ENCODE assay signal across 24 cellular contexts in the genomic region with DNA sequence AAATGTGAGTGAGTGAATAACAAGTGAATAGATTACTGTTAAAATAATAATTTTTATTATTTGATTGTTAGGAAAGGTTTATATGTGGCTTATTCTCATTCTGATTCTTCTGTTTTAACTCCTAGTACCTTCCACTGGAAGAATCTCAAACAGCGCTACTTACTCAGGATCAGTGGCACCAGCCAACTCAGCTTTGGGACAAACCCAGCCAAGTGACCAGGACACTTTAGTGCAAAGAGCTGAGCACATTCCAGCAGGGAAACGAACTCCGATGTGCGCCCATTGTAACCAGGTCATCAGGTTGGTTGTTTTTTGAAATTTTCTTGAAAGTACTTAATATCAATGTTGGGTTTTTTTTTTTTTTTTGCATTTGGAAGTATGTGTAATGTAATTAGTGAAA.
"Had no signal": no experiment of that assay in that cellular context is flagged by ENCODE, and none has a peak within 500 bp of the region (broad histone marks: within the 10 kb centered on the region; RNA-seq: fewer than 3 reads in every experiment).

No MANE protein-coding gene starts in this region.

- H3K4me1 Mint-ChIP-seq: activated B cell treated with CpG ODN at 0.5 μM for 24 hours; activated CD4-positive, alpha-beta T cell treated with anti-CD3 and anti-CD28 coated beads, Interleukin-2, amount 10 ng/mL, durations not matched to agents 24 days and 14 days; activated naive CD8-positive, alpha-beta T cell treated with anti-CD3 and anti-CD28 coated beads, Interleukin-2, amount 10 ng/mL, durations not matched to agents 7 days and 5 days; T-cell had no signal

- H3K9me3 ChIP-seq: MG63, Peyer's patch had no signal

- H3K4me3 ChIP-seq: adrenal gland, MG63, Peyer's patch, SK-N-MC had no signal

- H3K27ac ChIP-seq: adrenal gland, Peyer's patch, RWPE1, SK-N-MC had no signal

- FAIRE-seq: bronchial epithelial cell, TTC549 had no signal

- H3K4me3 Mint-ChIP-seq: activated B cell treated with CpG ODN at 0.5 μM for 24 hours; activated CD4-positive, alpha-beta T cell treated with anti-CD3 and anti-CD28 coated beads, Interleukin-2, amount 10 ng/mL, durations not matched to agents 24 days and 14 days; activated naive CD8-positive, alpha-beta T cell treated with anti-CD3 and anti-CD28 coated beads, Interleukin-2, amount 10 ng/mL, durations not matched to agents 7 days and 5 days; activated T-cell treated with anti-CD3 and anti-CD28 coated beads, Interleukin-2, amount 50 U/mL, for 72 hours; T-cell had no signal

- DNase-seq: activated B cell treated with CpG ODN at 0.5 μM for 24 hours; activated CD4-positive, alpha-beta T cell treated with anti-CD3 and anti-CD28 coated beads for 1 hour; activated CD4-positive, alpha-beta T cell treated with anti-CD3 and anti-CD28 coated beads, Interleukin-2, amount 10 ng/mL, durations not matched to agents 24 days and 14 days; activated CD4-positive, alpha-beta T cell treated with anti-CD3 and anti-CD28 coated beads, Interleukin-2, amount 50 U/mL, for 48 hours; activated naive CD4-positive, alpha-beta T cell treated with anti-CD3 and anti-CD28 coated beads, Interleukin-2, amount 50 U/mL, for 16 hours; activated naive CD8-positive, alpha-beta T cell treated with anti-CD3 and anti-CD28 coated beads, Interleukin-2, amount 10 ng/mL, durations not matched to agents 7 days and 5 days; activated T-cell treated with anti-CD3 and anti-CD28 coated beads, Interleukin-2, amount 50 U/mL, for 72 hours; adrenal gland; anterior cingulate cortex; MG63; NCI-H1105; NCI-H1436; NCI-H1694 treated with DMSO at 0.1 percent for 48 hours; NCI-H2029 treated with DMSO at 0.1 percent for 48 hours; NCI-H510A treated with DMSO at 0.1 percent for 48 hours; NCI-H69; Peyer's patch; T-cell; T-helper 2 cell; T1000 had no signal

- H3K36me3 Mint-ChIP-seq: activated naive CD8-positive, alpha-beta T cell treated with anti-CD3 and anti-CD28 coated beads, Interleukin-2, amount 10 ng/mL, durations not matched to agents 7 days and 5 days had no signal

- ATAC-seq: activated T-cell treated with anti-CD3 and anti-CD28 coated beads, Interleukin-2, amount 50 U/mL, for 72 hours; T-cell had no signal

- H3K27me3 ChIP-seq: adrenal gland, MG63, Peyer's patch had no signal

- H3K36me3 ChIP-seq: MG63 had no signal

- H3K27ac Mint-ChIP-seq: activated B cell treated with CpG ODN at 0.5 μM for 24 hours; activated CD4-positive, alpha-beta T cell treated with anti-CD3 and anti-CD28 coated beads, Interleukin-2, amount 10 ng/mL, durations not matched to agents 24 days and 14 days; activated naive CD8-positive, alpha-beta T cell treated with anti-CD3 and anti-CD28 coated beads, Interleukin-2, amount 10 ng/mL, durations not matched to agents 7 days and 5 days; activated T-cell treated with anti-CD3 and anti-CD28 coated beads, Interleukin-2, amount 50 U/mL, for 72 hours; T-cell had no signal

- H3K27me3 Mint-ChIP-seq: activated B cell treated with CpG ODN at 0.5 μM for 24 hours; activated CD4-positive, alpha-beta T cell treated with anti-CD3 and anti-CD28 coated beads, Interleukin-2, amount 10 ng/mL, durations not matched to agents 24 days and 14 days; activated naive CD8-positive, alpha-beta T cell treated with anti-CD3 and anti-CD28 coated beads, Interleukin-2, amount 10 ng/mL, durations not matched to agents 7 days and 5 days; T-cell had no signal

- H3K9me3 Mint-ChIP-seq: activated B cell treated with CpG ODN at 0.5 μM for 24 hours; activated CD4-positive, alpha-beta T cell treated with anti-CD3 and anti-CD28 coated beads, Interleukin-2, amount 10 ng/mL, durations not matched to agents 24 days and 14 days; activated naive CD8-positive, alpha-beta T cell treated with anti-CD3 and anti-CD28 coated beads, Interleukin-2, amount 10 ng/mL, durations not matched to agents 7 days and 5 days; activated T-cell treated with anti-CD3 and anti-CD28 coated beads, Interleukin-2, amount 50 U/mL, for 72 hours; T-cell had no signal

- H3K4me1 ChIP-seq: Peyer's patch had no signal
